8 cellular contexts compared by ENCODE assay signal in the genomic region with DNA sequence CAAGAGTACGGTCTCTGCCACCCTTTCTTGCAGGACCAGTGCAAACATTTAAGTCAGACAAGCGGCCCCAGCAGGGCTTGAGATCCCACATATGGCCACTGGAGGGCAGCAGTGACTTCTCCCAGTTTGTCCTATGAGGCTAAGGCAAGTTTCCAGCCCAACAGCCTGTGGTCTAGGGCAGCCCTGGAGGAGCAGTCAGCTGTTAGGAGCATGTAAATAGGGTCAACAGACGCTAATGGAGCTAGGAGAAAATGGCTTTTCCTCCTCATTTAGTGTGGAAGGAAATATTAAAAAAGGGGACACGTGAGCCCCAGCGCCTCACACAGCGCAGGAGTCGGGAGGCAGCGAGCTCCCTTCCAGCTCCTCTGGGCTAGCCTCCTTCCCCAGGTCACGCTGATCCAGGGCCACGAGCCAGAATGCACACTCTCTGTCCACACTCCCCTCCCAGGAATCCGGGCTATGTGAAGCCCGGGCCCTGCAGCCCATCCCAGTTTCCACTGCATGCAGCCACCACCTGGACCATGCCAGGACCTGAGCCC.
A peak's percentile ranks its signal among the peaks of the same experiment; 100 is the strongest.
DNase-seq lines count a peak whose midpoint lies in the region; FAIRE-seq and TF ChIP-seq lines count a peak whose summit lies in the region.

No MANE protein-coding gene starts in this region.

- no peaks in the 10 kb centered on the region for H3K27me3 ChIP-seq in left ventricle myocardium inferior (ENCODE audit: low read depth)

- intact Hi-C loops in left ventricle myocardium inferior (cut with micrococcal nuclease), result loop anchor here (5.0 kb wide), 1 partner anchor 36 kb away; no protein-coding TSS in a partner anchor

- no peak for FAIRE-seq in H54 (lab: Jason Lieb, UNC)
- FAIRE-seq in urothelium cell line (lab: Jason Lieb, UNC), result no peak

- H3K4me3 ChIP-seq in left ventricle myocardium inferior, result peak overlapping the region; percentile 40

- H3K27ac ChIP-seq in left ventricle myocardium inferior (replicated peaks), result peak overlapping the region; percentile 95

- no peaks in the 10 kb centered on the region for H3K36me3 ChIP-seq in left ventricle myocardium inferior

- peak; percentile 97 for TF ChIP-seq CTCF in left ventricle myocardium inferior (IDR thresholded peaks at IDR 0.05; ENCODE audit: borderline replicate concordance)

- no peaks in the 10 kb centered on the region for H3K9me3 ChIP-seq in left ventricle myocardium inferior (replicated peaks)

- TF ChIP-seq POLR2A in H54 (IDR thresholded peaks at IDR 0.05; ENCODE audit: low read depth, low read length), result no peak

- DNase-seq in DMS114 treated with DMSO at 0.1 percent for 48 hours (lab: John Stamatoyannopoulos, UW; ENCODE audit: unreplicated experiment), result peak; percentile 62
- DNase-seq in H54 (ENCODE audit: insufficient read length, low spot score), result peak; percentile 66
- DNase-seq in NCI-H128 (lab: John Stamatoyannopoulos, UW; ENCODE audit: unreplicated experiment), result peak; percentile 79
- DNase-seq in SW480 (ENCODE audit: low spot score), result peak; percentile 83
- DNase-seq in amniotic epithelial cell (ENCODE audit: low read depth), result peak; percentile 93
- DNase-seq in left ventricle myocardium inferior, result peak; percentile 92
- peak; percentile 86 for DNase-seq in putamen (ENCODE audit: low spot score)
- peak; percentile 82 for DNase-seq in urothelium cell line (ENCODE audit: low spot score)

- peaks cover 72% of the 10 kb centered on the region for H3K4me1 ChIP-seq in left ventricle myocardium inferior

Comparison
In these comparisons a context has a peak if more than half of its experiments do, and no peak if none do; other contexts are left out.
1. Peak in every context shown above with its lines: DNase-seq, H3K4me3 ChIP-seq and H3K27ac ChIP-seq.